Comparison of ENCODE assay signal across 13 cellular contexts in genomic region chr4:138751290-138751689, GRCh38.
"Had no signal": no experiment of that assay in that cellular context is flagged by ENCODE, and none has a peak within 500 bp of the region (broad histone marks: within the 10 kb centered on the region; RNA-seq: fewer than 3 reads in every experiment).

No MANE protein-coding gene starts in this region.

- ATAC-seq: activated naive CD8-positive, alpha-beta T cell treated with anti-CD3 and anti-CD28 coated beads, Interleukin-2, amount 50 U/mL, for 24 hours; stimulated activated naive CD8-positive, alpha-beta T cell treated with anti-CD3 and anti-CD28 coated beads, Interleukin-15, amount 100 ng/mL, for 72 hours had no signal

- H3K36me3 ChIP-seq: esophagus muscularis mucosa, sigmoid colon had no signal

- H3K4me3 ChIP-seq: esophagus muscularis mucosa, lung, sigmoid colon had no signal

- H3K9me3 ChIP-seq: esophagus muscularis mucosa, sigmoid colon had no signal

- DNase-seq: activated CD4-positive, alpha-beta T cell treated with anti-CD3 and anti-CD28 coated beads for 1 hour; activated CD4-positive, alpha-beta T cell treated with anti-CD3 and anti-CD28 coated beads, Interleukin-2, amount 50 U/mL, for 4 hours; activated naive CD4-positive, alpha-beta T cell treated with anti-CD3 and anti-CD28 coated beads for 36 hours; activated naive CD8-positive, alpha-beta T cell treated with anti-CD3 and anti-CD28 coated beads, Interleukin-2, amount 50 U/mL, for 24 hours; activated T-cell treated with anti-CD3 and anti-CD28 coated beads for 4 hours; islet precursor cell; midbrain; sigmoid colon; stimulated activated CD4-positive, alpha-beta T cell treated with anti-CD3 and anti-CD28 coated beads, Interleukin-1b, Interleukin-23, amount 100 ng/mL, for 48 hours; stimulated activated naive CD8-positive, alpha-beta T cell treated with anti-CD3 and anti-CD28 coated beads, Interleukin-15, amount 100 ng/mL, for 72 hours; SW 1271 had no signal

- H3K27me3 ChIP-seq: esophagus muscularis mucosa, sigmoid colon had no signal
